Comparison of ENCODE assay signal across 40 cellular contexts in genomic region chr2:232435375-232435648, GRCh38. TPM values are rescaled to one million over a fixed set of nuclear protein-coding genes. Genes with fewer than 3 reads are reported as not detected.
"Had no signal": no experiment of that assay in that cellular context is flagged by ENCODE, and none has a peak within 500 bp of the region (broad histone marks: within the 10 kb centered on the region; RNA-seq: fewer than 3 reads in every experiment).

No MANE protein-coding gene starts in this region.

- H3K27ac ChIP-seq: RWPE1, VCaP had no signal

- H3K36me3 Mint-ChIP-seq: activated CD4-positive, alpha-beta memory T cell treated with anti-CD3 and anti-CD28 coated beads for 36 hours; activated naive CD8-positive, alpha-beta T cell treated with anti-CD3 and anti-CD28 coated beads, Interleukin-2, amount 10 ng/mL, durations not matched to agents 7 days and 5 days; brain; T-cell had no signal

- H3K9me3 Mint-ChIP-seq: activated B cell treated with CpG ODN at 0.5 μM for 24 hours; activated CD4-positive, alpha-beta memory T cell treated with anti-CD3 and anti-CD28 coated beads for 36 hours; activated naive CD8-positive, alpha-beta T cell treated with anti-CD3 and anti-CD28 coated beads, Interleukin-2, amount 10 ng/mL, durations not matched to agents 7 days and 5 days; activated T-cell treated with anti-CD3 and anti-CD28 coated beads, Interleukin-2, amount 50 U/mL, for 4 hours; T-cell had no signal

- FAIRE-seq: bronchial epithelial cell, RCC 7860 had no signal

- DNase-seq: activated B cell treated with CpG ODN at 0.5 μM for 24 hours; activated CD4-positive, alpha-beta memory T cell treated with anti-CD3 and anti-CD28 coated beads for 36 hours; activated CD4-positive, alpha-beta T cell treated with anti-CD3 and anti-CD28 coated beads for 4 hours; activated CD4-positive, alpha-beta T cell treated with anti-CD3 and anti-CD28 coated beads, Interleukin-2, amount 50 U/mL, for 1 hour; activated CD4-positive, CD25-positive, alpha-beta regulatory T cell treated with anti-CD3 and anti-CD28 coated beads, Interleukin-2, amount 50 U/mL, for 72 hours; activated CD8-positive, alpha-beta memory T cell treated with anti-CD3 and anti-CD28 coated beads, Interleukin-2, amount 50 U/mL, for 4 hours; activated effector memory CD4-positive, alpha-beta T cell treated with Interleukin-2 at 50 U/mL for 16 hours; activated naive CD4-positive, alpha-beta T cell treated with anti-CD3 and anti-CD28 coated beads, Interleukin-2, amount 50 U/mL, for 16 hours; activated naive CD8-positive, alpha-beta T cell treated with anti-CD3 and anti-CD28 coated beads, Interleukin-2, amount 10 ng/mL, durations not matched to agents 7 days and 5 days; activated T-cell treated with anti-CD3 and anti-CD28 coated beads for 4 hours; activated T-cell treated with anti-CD3 and anti-CD28 coated beads, Interleukin-2, amount 50 U/mL, for 4 hours; amygdala; caudate nucleus; cerebellar nuclear complex; MM.1S; MV-4-11; NCI-H1092; NCI-H1436 treated with DMSO at 0.1 percent for 48 hours; NCI-H1694 treated with DMSO at 0.1 percent for 48 hours; NCI-H2029 treated with DMSO at 0.1 percent for 48 hours; NCI-H2107; NCI-H2171; NCI-H510A; NCI-H526; NCI-H748 treated with DMSO at 0.1 percent for 48 hours; NK-92 treated with Interleukin-12 subunit alpha and Interleukin-12 subunit beta, amount 100 ng/mL, for 24 hours; PC-3; SIG-M5; T-cell; T-helper 17 cell had no signal

- H3K27ac Mint-ChIP-seq: activated B cell treated with CpG ODN at 0.5 μM for 24 hours; activated CD4-positive, alpha-beta memory T cell treated with anti-CD3 and anti-CD28 coated beads for 36 hours; activated naive CD8-positive, alpha-beta T cell treated with anti-CD3 and anti-CD28 coated beads, Interleukin-2, amount 10 ng/mL, durations not matched to agents 7 days and 5 days; brain; T-cell; T-helper 17 cell had no signal

- H3K4me3 Mint-ChIP-seq: activated B cell treated with CpG ODN at 0.5 μM for 24 hours; activated CD4-positive, alpha-beta memory T cell treated with anti-CD3 and anti-CD28 coated beads for 36 hours; activated naive CD8-positive, alpha-beta T cell treated with anti-CD3 and anti-CD28 coated beads, Interleukin-2, amount 10 ng/mL, durations not matched to agents 7 days and 5 days; activated T-cell treated with anti-CD3 and anti-CD28 coated beads, Interleukin-2, amount 50 U/mL, for 4 hours; brain; T-cell; T-helper 17 cell had no signal

- H3K27me3 Mint-ChIP-seq: activated CD4-positive, alpha-beta memory T cell treated with anti-CD3 and anti-CD28 coated beads for 36 hours; activated naive CD8-positive, alpha-beta T cell treated with anti-CD3 and anti-CD28 coated beads, Interleukin-2, amount 10 ng/mL, durations not matched to agents 7 days and 5 days had no signal

- H3K4me1 Mint-ChIP-seq: activated B cell treated with CpG ODN at 0.5 μM for 24 hours had no signal

- ATAC-seq: activated T-cell treated with anti-CD3 and anti-CD28 coated beads, Interleukin-2, amount 50 U/mL, for 4 hours; PC-3; Right ventricle myocardium inferior; SK-N-SH treated with all-trans-retinoic acid at 6 μM for 48 hours; T-cell; T-helper 17 cell had no signal

RNA-seq across cellular contexts. Expression of gene ALPI, which starts 20.6 kb away (rescaled TPM):
- total RNA-seq: activated B cell treated with CpG ODN at 0.5 μM for 24 hours; activated CD4-positive, alpha-beta memory T cell treated with anti-CD3 and anti-CD28 coated beads for 36 hours; activated naive CD8-positive, alpha-beta T cell treated with anti-CD3 and anti-CD28 coated beads, Interleukin-2, amount 10 ng/mL, durations not matched to agents 7 days and 5 days; activated T-cell treated with anti-CD3 and anti-CD28 coated beads, Interleukin-2, amount 50 U/mL, for 4 hours; bronchial epithelial cell; LHCN-M2; PC-3; Right ventricle myocardium inferior; SK-MEL-5; T-cell; T-helper 17 cell had no signal

RNA-seq across cellular contexts. Expression of gene ALPG, which starts 28.7 kb away (rescaled TPM):
- total RNA-seq: activated B cell treated with CpG ODN at 0.5 μM for 24 hours; activated CD4-positive, alpha-beta memory T cell treated with anti-CD3 and anti-CD28 coated beads for 36 hours; activated naive CD8-positive, alpha-beta T cell treated with anti-CD3 and anti-CD28 coated beads, Interleukin-2, amount 10 ng/mL, durations not matched to agents 7 days and 5 days; activated T-cell treated with anti-CD3 and anti-CD28 coated beads, Interleukin-2, amount 50 U/mL, for 4 hours; bronchial epithelial cell; LHCN-M2; Right ventricle myocardium inferior; SK-MEL-5; T-helper 17 cell had no signal
- polyA plus RNA-seq: adipose tissue had no signal

RNA-seq across cellular contexts. Expression of gene ECEL1, which starts 52.3 kb away (rescaled TPM):
- total RNA-seq: activated B cell treated with CpG ODN at 0.5 μM for 24 hours; activated naive CD8-positive, alpha-beta T cell treated with anti-CD3 and anti-CD28 coated beads, Interleukin-2, amount 10 ng/mL, durations not matched to agents 7 days and 5 days; bronchial epithelial cell; LHCN-M2; PC-3; Right ventricle myocardium inferior; SK-MEL-5; T-helper 17 cell had no signal

RNA-seq across cellular contexts. Expression of gene ALPP, which starts 56.8 kb away (rescaled TPM):
- total RNA-seq: activated CD4-positive, alpha-beta memory T cell treated with anti-CD3 and anti-CD28 coated beads for 36 hours; activated naive CD8-positive, alpha-beta T cell treated with anti-CD3 and anti-CD28 coated beads, Interleukin-2, amount 10 ng/mL, durations not matched to agents 7 days and 5 days; activated T-cell treated with anti-CD3 and anti-CD28 coated beads, Interleukin-2, amount 50 U/mL, for 4 hours; bronchial epithelial cell; LHCN-M2; Right ventricle myocardium inferior; SK-MEL-5 had no signal
- polyA plus RNA-seq: adipose tissue had no signal
